Comparison of ENCODE assay signal across 33 cellular contexts in genomic region chr7:141153231-141153630, GRCh38.
"Had no signal": no experiment of that assay in that cellular context is flagged by ENCODE, and none has a peak within 500 bp of the region (broad histone marks: within the 10 kb centered on the region; RNA-seq: fewer than 3 reads in every experiment).

No MANE protein-coding gene starts in this region.

- H3K9me3 ChIP-seq: adrenal gland, body of pancreas, breast epithelium had no signal

- FAIRE-seq: astrocyte, TTC549 had no signal

- H3K36me3 ChIP-seq: adrenal gland, brain microvascular endothelial cell, breast epithelium had no signal

- DNase-seq: activated B cell treated with CpG ODN at 0.5 μM for 24 hours; activated CD4-positive, alpha-beta memory T cell treated with anti-CD3 and anti-CD28 coated beads for 36 hours; activated CD4-positive, alpha-beta T cell treated with anti-CD3 and anti-CD28 coated beads for 4 hours; activated CD4-positive, alpha-beta T cell treated with anti-CD3 and anti-CD28 coated beads, Interleukin-2, amount 10 ng/mL, durations not matched to agents 24 days and 14 days; activated CD4-positive, alpha-beta T cell treated with anti-CD3 and anti-CD28 coated beads, Interleukin-2, amount 50 U/mL, for 1 hour; activated CD4-positive, alpha-beta T cell treated with anti-CD3 and anti-CD28 coated beads, Interleukin-2, amount 50 U/mL, for 4 hours; activated CD4-positive, CD25-positive, alpha-beta regulatory T cell treated with anti-CD3 and anti-CD28 coated beads, Interleukin-2, amount 50 U/mL, for 72 hours; activated CD8-positive, alpha-beta memory T cell treated with anti-CD3 and anti-CD28 coated beads, Interleukin-2, amount 50 U/mL, for 4 hours; activated CD8-positive, alpha-beta T cell treated with anti-CD3 and anti-CD28 coated beads for 36 hours; activated effector memory CD4-positive, alpha-beta T cell treated with anti-CD3 and anti-CD28 coated beads, Interleukin-2, amount 50 U/mL, for 16 hours; activated gamma-delta T cell treated with Interleukin-2 at 50 U/mL for 16 hours; activated naive CD4-positive, alpha-beta T cell; activated naive CD4-positive, alpha-beta T cell treated with anti-CD3 and anti-CD28 coated beads for 36 hours; activated naive CD4-positive, alpha-beta T cell treated with anti-CD3 and anti-CD28 coated beads, Interleukin-2, amount 50 U/mL, for 16 hours; activated naive CD8-positive, alpha-beta T cell treated with anti-CD3 and anti-CD28 coated beads for 36 hours; activated T-cell treated with anti-CD3 and anti-CD28 coated beads for 4 hours; activated T-cell treated with anti-CD3 and anti-CD28 coated beads, Interleukin-2, amount 50 U/mL, for 1 hour; activated T-cell treated with anti-CD3 and anti-CD28 coated beads, Interleukin-2, amount 50 U/mL, for 4 hours; activated T-cell treated with anti-CD3 and anti-CD28 coated beads, Interleukin-2, amount 50 U/mL, for 72 hours; adrenal gland; amniotic stem cell; aorta; body of pancreas; brain microvascular endothelial cell; central memory CD4-positive, alpha-beta T cell; T-helper 2 cell; T-helper 9 cell had no signal

- H3K27ac ChIP-seq: adrenal gland, body of pancreas, brain microvascular endothelial cell, breast epithelium, VCaP had no signal

- H3K4me1 ChIP-seq: adrenal gland, body of pancreas, breast epithelium had no signal

- ATAC-seq: activated CD8-positive, alpha-beta T cell treated with anti-CD3 and anti-CD28 coated beads for 36 hours; activated naive CD4-positive, alpha-beta T cell treated with anti-CD3 and anti-CD28 coated beads, Interleukin-2, amount 50 U/mL, for 72 hours; activated T-cell treated with anti-CD3 and anti-CD28 coated beads, Interleukin-2, amount 50 U/mL, for 4 hours; activated T-cell treated with anti-CD3 and anti-CD28 coated beads, Interleukin-2, amount 50 U/mL, for 72 hours; activated T-helper 17 cell treated with anti-CD3 and anti-CD28 coated beads, Interleukin-2, amount 50 U/mL, for 72 hours; body of pancreas had no signal

- H3K27me3 ChIP-seq: adrenal gland, body of pancreas, brain microvascular endothelial cell, breast epithelium had no signal

- H3K4me3 ChIP-seq: adrenal gland, body of pancreas, breast epithelium had no signal
